1 cellular context compared by ENCODE assay signal in genomic region chr12:64801381-64801780, GRCh38.
TF ChIP-seq lines count a peak whose summit lies in the region.

No MANE protein-coding gene starts in this region.

TF ChIP-seq in SK-N-SH, 30 proteins besides CTCF, POLR2A, EP300 and RAD21 (continued from another document):
- TF ChIP-seq USF1 (IDR thresholded peaks at IDR 0.05; ENCODE audit: borderline replicate concordance, low read depth) (no peak), FOXM1 (IDR thresholded peaks at IDR 0.05; ENCODE audit: low read depth) (no peak), MEF2A (IDR thresholded peaks at IDR 0.05; ENCODE audit: borderline replicate concordance, low read depth) (no peak), JUND (IDR thresholded peaks at IDR 0.05) (no peak), NRF1 (IDR thresholded peaks at IDR 0.05; ENCODE audit: low read depth, low read length) (no peak), TCF12 (IDR thresholded peaks at IDR 0.05) (no peak), MXI1 (IDR thresholded peaks at IDR 0.05; ENCODE audit: low read depth, low read length) (no peak), NFIC (IDR thresholded peaks at IDR 0.05; ENCODE audit: borderline replicate concordance) (no peak), USF2 (IDR thresholded peaks at IDR 0.05; ENCODE audit: borderline replicate concordance, low read depth, low read length) (no peak), ZBTB33 (IDR thresholded peaks at IDR 0.05; ENCODE audit: borderline replicate concordance, low read depth) (no peak), EZH2phosphoT487 (IDR thresholded peaks at IDR 0.05; ENCODE audit: borderline replicate concordance, low read depth) (no peak), GABPA (IDR thresholded peaks at IDR 0.05; ENCODE audit: low read depth) (no peak), IRF3 (IDR thresholded peaks at IDR 0.05; ENCODE audit: low read depth, low read length) (no peak)
TF ChIP-seq in SK-N-SH: peak in this region for 0.
